22 cellular contexts compared by ENCODE assay signal in genomic region chr3:13509066-13509815, GRCh38. TPM values are rescaled to one million over a fixed set of nuclear protein-coding genes. Genes with fewer than 3 reads are reported as not detected.
"Had no signal": no experiment of that assay in that cellular context is flagged by ENCODE, and none has a peak within 500 bp of the region (broad histone marks: within the 10 kb centered on the region; RNA-seq: fewer than 3 reads in every experiment).

No MANE protein-coding gene starts in this region.

- DNase-seq: activated B cell treated with CpG ODN at 0.5 μM for 24 hours; activated CD4-positive, alpha-beta T cell treated with anti-CD3 and anti-CD28 coated beads for 48 hours; activated CD8-positive, alpha-beta memory T cell treated with anti-CD3 and anti-CD28 coated beads, Interleukin-2, amount 50 U/mL, for 4 hours; activated CD8-positive, alpha-beta T cell treated with anti-CD3 and anti-CD28 coated beads for 36 hours; activated gamma-delta T cell treated with Interleukin-2 at 50 U/mL for 16 hours; amniotic stem cell; cortex of kidney; effector CD4-positive, alpha-beta T cell; esophagus squamous epithelium; immature natural killer cell; nephron progenitor cell; sigmoid colon; stimulated activated CD4-positive, alpha-beta T cell treated with anti-CD3 and anti-CD28 coated beads, Interleukin-12 subunit alpha, Interleukin-12 subunit beta, amount 100 ng/mL, for 4 hours; stimulated activated CD4-positive, alpha-beta T cell treated with anti-CD3 and anti-CD28 coated beads, Interleukin-2, amount 100 ng/mL, for 24 hours; SW 1271 had no signal

- H3K9me3 ChIP-seq: body of pancreas, esophagus squamous epithelium, sigmoid colon, SJSA1, tibial artery had no signal

- H3K27me3 Mint-ChIP-seq: activated B cell treated with CpG ODN at 0.5 μM for 24 hours; activated CD8-positive, alpha-beta T cell treated with anti-CD3 and anti-CD28 coated beads for 36 hours; activated naive CD8-positive, alpha-beta T cell had no signal

- H3K27ac ChIP-seq: body of pancreas, esophagus squamous epithelium, sigmoid colon, SJSA1, tibial artery had no signal

- H3K27ac Mint-ChIP-seq: activated B cell treated with CpG ODN at 0.5 μM for 24 hours; activated CD8-positive, alpha-beta T cell treated with anti-CD3 and anti-CD28 coated beads for 36 hours; activated naive CD8-positive, alpha-beta T cell; immature natural killer cell; nephron progenitor cell had no signal

- H3K4me3 ChIP-seq: body of pancreas, esophagus squamous epithelium, sigmoid colon, SJSA1, tibial artery had no signal

- H3K36me3 Mint-ChIP-seq: activated naive CD8-positive, alpha-beta T cell; immature natural killer cell had no signal

- H3K4me3 Mint-ChIP-seq: activated B cell treated with CpG ODN at 0.5 μM for 24 hours; activated CD8-positive, alpha-beta T cell treated with anti-CD3 and anti-CD28 coated beads for 36 hours; activated naive CD8-positive, alpha-beta T cell; central memory CD8-positive, alpha-beta T cell; immature natural killer cell; nephron progenitor cell had no signal

- FAIRE-seq: TTC549 had no signal

- H3K36me3 ChIP-seq: SJSA1 had no signal

- H3K4me1 Mint-ChIP-seq: activated B cell treated with CpG ODN at 0.5 μM for 24 hours; central memory CD8-positive, alpha-beta T cell; immature natural killer cell had no signal

- ATAC-seq: activated CD8-positive, alpha-beta T cell treated with anti-CD3 and anti-CD28 coated beads for 36 hours; body of pancreas had no signal

- H3K9me3 Mint-ChIP-seq: activated B cell treated with CpG ODN at 0.5 μM for 24 hours; activated CD8-positive, alpha-beta T cell treated with anti-CD3 and anti-CD28 coated beads for 36 hours; central memory CD8-positive, alpha-beta T cell; immature natural killer cell; nephron progenitor cell had no signal

- H3K4me1 ChIP-seq: body of pancreas had no signal

- H3K27me3 ChIP-seq: body of pancreas, sigmoid colon, SJSA1, tibial artery had no signal

RNA-seq across cellular contexts. Expression of gene FBLN2, which starts 39.7 kb away (rescaled TPM):
- total RNA-seq: T-helper 2 cell treated with Interferon-gamma antibody and Interleukin-4, amounts not matched to agents 100 ng/mL and 5 ng/mL, for 36 hours had no signal
